10 cellular contexts compared by ENCODE assay signal in the genomic region with DNA sequence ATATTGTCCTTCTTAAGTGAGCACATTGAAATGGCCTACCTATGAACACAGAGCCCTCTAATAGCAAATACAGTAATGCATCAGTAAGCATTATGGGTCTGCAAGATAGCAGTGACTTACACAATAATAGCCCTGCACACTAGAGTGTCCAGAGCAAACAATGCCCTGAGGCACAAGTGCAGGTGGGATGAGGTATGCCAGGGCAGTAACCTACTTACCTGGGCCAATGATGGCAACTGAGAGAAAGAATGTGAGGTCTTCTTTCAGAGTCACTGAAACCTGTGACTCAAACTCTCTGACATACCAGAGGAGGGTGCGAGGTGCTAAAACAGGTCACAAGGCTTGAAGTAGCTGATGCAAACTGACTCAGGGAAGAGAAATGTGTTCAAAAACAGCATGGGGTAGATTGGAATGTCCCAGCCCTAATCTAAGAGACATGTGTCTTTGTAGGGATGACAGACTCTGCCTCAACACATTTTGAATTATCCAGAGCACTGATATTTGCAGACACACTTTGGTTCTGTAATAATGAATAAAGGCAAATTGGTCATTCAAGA.
DNase-seq lines count a peak whose midpoint lies in the region; ATAC-seq, FAIRE-seq and TF ChIP-seq lines count a peak whose summit lies in the region.
"Had no signal": no experiment of that assay in that cellular context is flagged by ENCODE, and none has a peak within 500 bp of the region (broad histone marks: within the 10 kb centered on the region; RNA-seq: fewer than 3 reads in every experiment).

No MANE protein-coding gene starts in this region.

- TF ChIP-seq CTCF in RWPE2 (IDR thresholded peaks at IDR 0.05; ENCODE audit: poor library complexity, severe bottlenecking): no peak

- FAIRE-seq in urothelium cell line (lab: Jason Lieb, UNC): peak; percentile 53

- peak; percentile 96 for ATAC-seq in RWPE2 (ENCODE audit: low read depth)
- no peak for ATAC-seq in HG03460 (IDR thresholded peaks at IDR 0.05; ENCODE audit: unreplicated experiment)

- peak overlapping the region; percentile 89 for H3K27ac ChIP-seq in RWPE2 (ENCODE audit: poor library complexity, severe bottlenecking)

- H3K4me1 ChIP-seq in RWPE2 (ENCODE audit: insufficient read depth, poor library complexity, severe bottlenecking): peaks cover 29% of the 10 kb centered on the region

- peak; percentile 19 to 20 for DNase-seq in stimulated activated CD4-positive, alpha-beta T cell treated with anti-CD3 and anti-CD28 coated beads, Interleukin-12 subunit alpha, Interleukin-12 subunit beta, amount 100 ng/mL, for 24 hours (ENCODE audit: low read depth in 2 of 2)
- no peak for DNase-seq in stimulated activated CD4-positive, alpha-beta T cell treated with anti-CD3 and anti-CD28 coated beads, Interleukin-12 subunit alpha, Interleukin-12 subunit beta, amount 100 ng/mL, for 4 hours
- DNase-seq in RWPE2 (ENCODE audit: low spot score) (peak; percentile 98), fibroblast of the conjunctiva (ENCODE audit: low read depth) (peak; percentile 67), urothelium cell line (ENCODE audit: low spot score) (peak; percentile 81), foreskin melanocyte (no peak), amygdala (lab: John Stamatoyannopoulos, UW) (no peak)
- DNase-seq: activated gamma-delta T cell treated with Interleukin-2 at 50 U/mL for 16 hours, NCI-H2227 treated with DMSO at 0.1 percent for 48 hours had no signal

- no peak overlapping the region for H3K4me3 ChIP-seq in RWPE2 (ENCODE audit: severe bottlenecking)

- no peaks in the 10 kb centered on the region for H3K9me3 ChIP-seq in RWPE2 (ENCODE audit: severe bottlenecking)

- no peaks in the 10 kb centered on the region for H3K36me3 ChIP-seq in RWPE2 (ENCODE audit: low read depth)

- no peaks in the 10 kb centered on the region for H3K27me3 ChIP-seq in RWPE2 (ENCODE audit: insufficient read depth, poor library complexity, severe bottlenecking)

Comparison
In these comparisons a context has a peak if more than half of its experiments do, and no peak if none do; other contexts are left out.
1. DNase-seq: peak in stimulated activated CD4-positive, alpha-beta T cell treated with anti-CD3 and anti-CD28 coated beads, Interleukin-12 subunit alpha, Interleukin-12 subunit beta, amount 100 ng/mL, for 24 hours (2 of 2), RWPE2 (single experiment), fibroblast of the conjunctiva (single experiment) and urothelium cell line (single experiment); none in stimulated activated CD4-positive, alpha-beta T cell treated with anti-CD3 and anti-CD28 coated beads, Interleukin-12 subunit alpha, Interleukin-12 subunit beta, amount 100 ng/mL, for 4 hours (single experiment), foreskin melanocyte (single experiment) and amygdala (0 of 56).